13 cellular contexts compared by ENCODE assay signal in the genomic region with DNA sequence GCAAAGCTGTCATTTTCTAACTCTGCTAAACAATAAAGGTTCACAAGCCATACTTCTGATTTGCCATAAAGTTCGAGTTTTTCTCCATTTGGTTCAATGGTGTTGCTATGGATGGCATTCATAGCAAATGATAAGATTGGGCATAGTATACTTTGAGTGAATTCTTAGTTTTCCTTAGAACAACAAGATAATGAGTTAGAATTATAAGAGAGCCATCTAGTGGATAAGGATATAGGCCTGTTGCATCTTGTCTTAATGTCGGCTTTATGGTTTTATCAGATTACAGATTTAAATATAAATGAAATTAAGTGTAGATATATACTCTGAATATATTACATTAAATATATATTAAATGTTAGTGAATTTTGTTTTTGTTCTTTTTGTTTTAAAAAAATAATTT.
DNase-seq lines count a peak whose midpoint lies in the region; ATAC-seq, FAIRE-seq and TF ChIP-seq lines count a peak whose summit lies in the region.
"Had no signal": no experiment of that assay in that cellular context is flagged by ENCODE, and none has a peak within 500 bp of the region (broad histone marks: within the 10 kb centered on the region; RNA-seq: fewer than 3 reads in every experiment).

No MANE protein-coding gene starts in this region.

- no peaks in the 10 kb centered on the region for H3K9me1 ChIP-seq in endothelial cell of umbilical vein (replicated peaks; ENCODE audit: control insufficient read depth, extremely low read depth, insufficient read depth, low read length)

- no peak overlapping the region for H3K4me3 ChIP-seq in endothelial cell of umbilical vein (replicated peaks in 1 of 3; ENCODE audit: insufficient read depth in 1 of 3, low read depth in 1 of 3, low read length in 3 of 3)
- H3K4me3 ChIP-seq: stomach had no signal

- no peak overlapping the region for H3K4me3 Mint-ChIP-seq in T-helper 17 cell

- TF ChIP-seq CTCF in endothelial cell of umbilical vein (IDR thresholded peaks at IDR 0.05; ENCODE audit: extremely low read depth in 1 of 2, insufficient read depth in 1 of 2, low read depth in 1 of 2, low read length in 2 of 2): peak in 1 of 2 donors; percentile 4

- FAIRE-seq in endothelial cell of umbilical vein (lab: Jason Lieb, UNC): peak; percentile 12

- BruUV-seq in endothelial cell of umbilical vein (replicated peaks; lab: Mats Ljungman, UMichigan): no TSS peak

- dilution Hi-C loops in endothelial cell of umbilical vein (cut with MboI; ENCODE audit: extremely low pct_ligation_motif_present, low sequenced_read_pairs): no loop called here

- no peaks in the 10 kb centered on the region for H3K36me3 Mint-ChIP-seq in T-helper 17 cell (ENCODE audit: low read depth)

- no peaks in the 10 kb centered on the region for H3K4me1 ChIP-seq in endothelial cell of umbilical vein (ENCODE audit: control insufficient read depth, extremely low read depth, insufficient read depth, low read length)
- H3K4me1 ChIP-seq: stomach had no signal

- no peaks in the 10 kb centered on the region for H3K36me3 ChIP-seq in endothelial cell of umbilical vein (ENCODE audit: control insufficient read depth in 2 of 2, extremely low read depth in 1 of 2, insufficient read depth in 2 of 2, low read length in 2 of 2)
- H3K36me3 ChIP-seq: stomach had no signal

- H3K27ac ChIP-seq in endothelial cell of umbilical vein (ENCODE audit: insufficient read depth, low read depth, low read length): no peak overlapping the region
- H3K27ac ChIP-seq: stomach had no signal

- H3K27me3 Mint-ChIP-seq in T-helper 17 cell: no peaks in the 10 kb centered on the region

- H3K27ac Mint-ChIP-seq in T-helper 17 cell: no peak overlapping the region

- no peaks in the 10 kb centered on the region for H4K20me1 ChIP-seq in endothelial cell of umbilical vein (replicated peaks; ENCODE audit: control insufficient read depth, extremely low read depth, insufficient read depth, low read length)

- DNase-seq in NCI-H187 treated with DMSO at 0.1 percent for 48 hours (lab: John Stamatoyannopoulos, UW): peak; percentile 4
- no peak for DNase-seq in NCI-H187 (lab: John Stamatoyannopoulos, UW)
- DNase-seq in OCI-M1 (lab: John Stamatoyannopoulos, UW): peak; percentile 26
- peak; percentile 9 for DNase-seq in endothelial cell of umbilical vein (ENCODE audit: low read depth, low spot score)
- DNase-seq in putamen (ENCODE audit: low spot score): peak; percentile 10
- no peak for DNase-seq in HuH-7.5 (ENCODE audit: low spot score)
- no peak for DNase-seq in NCI-H2107 treated with DMSO at 0.1 percent for 48 hours (lab: John Stamatoyannopoulos, UW; ENCODE audit: unreplicated experiment)
- DNase-seq in T-helper 17 cell: no peak
- DNase-seq: amygdala, NCI-H1436 treated with DMSO at 0.1 percent for 48 hours, nucleus accumbens, stomach had no signal

- no peak for ATAC-seq in T-helper 17 cell
- ATAC-seq: left lobe of liver had no signal

- POLR2A ChIA-PET in endothelial cell of umbilical vein (lab: Charles Lee): no interaction called here

- H3K79me2 ChIP-seq in endothelial cell of umbilical vein (ENCODE audit: control insufficient read depth, insufficient read depth, low read length): no peaks in the 10 kb centered on the region

- H3K4me2 ChIP-seq in endothelial cell of umbilical vein (ENCODE audit: insufficient read depth, low read length): no peak overlapping the region

- no peak overlapping the region for H3K9ac ChIP-seq in endothelial cell of umbilical vein (replicated peaks; ENCODE audit: extremely low read depth, insufficient read depth, low read length)

- CTCF ChIA-PET in endothelial cell of umbilical vein (lab: Charles Lee): interaction anchor here (0.7 to 1.4 kb wide), 3 partner anchors 10 to 672 kb away, joined by 3 to 4 read pairs (median 3); no protein-coding TSS in a partner anchor

- no peak overlapping the region for H2AFZ ChIP-seq in endothelial cell of umbilical vein (ENCODE audit: low read depth, low read length)

- no peaks in the 10 kb centered on the region for H3K4me1 Mint-ChIP-seq in T-helper 17 cell

- H3K9me3 ChIP-seq in endothelial cell of umbilical vein (replicated peaks; ENCODE audit: control insufficient read depth, insufficient read depth, low read length) (no peaks in the 10 kb centered on the region), T-helper 17 cell (ENCODE audit: control insufficient read depth, low read length, poor library complexity, severe bottlenecking) (no peaks in the 10 kb centered on the region)
- H3K9me3 ChIP-seq: stomach had no signal

- intact Hi-C loops in endothelial cell of umbilical vein (cut with micrococcal nuclease): loop anchor here (5.0 to 10.0 kb wide), 2 partner anchors 243 to 644 kb away; partner anchors contain the start of gene IL1RAPL1

- no peaks in the 10 kb centered on the region for H3K27me3 ChIP-seq in endothelial cell of umbilical vein (ENCODE audit: control insufficient read depth in 2 of 2, insufficient read depth in 2 of 2, low read length in 2 of 2)
- H3K27me3 ChIP-seq: stomach had no signal

- no peak for TF ChIP-seq POLR2A in endothelial cell of umbilical vein (IDR thresholded peaks at IDR 0.05; ENCODE audit: low read depth, low read length)

TF ChIP-seq in endothelial cell of umbilical vein, 7 proteins besides CTCF, POLR2A, EP300 and RAD21:
- no peak for TF ChIP-seq EZH2 (IDR thresholded peaks at IDR 0.05; ENCODE audit: borderline replicate concordance, low read depth, low read length, severe bottlenecking)
- TF ChIP-seq JUN (IDR thresholded peaks at IDR 0.05; ENCODE audit: borderline replicate concordance, insufficient read depth, insufficient read length, low read depth): no peak
- no peak for TF ChIP-seq GATA2 (IDR thresholded peaks at IDR 0.05; ENCODE audit: insufficient read depth, insufficient read length, low read depth, low read length)
- TF ChIP-seq MYC (IDR thresholded peaks at IDR 0.05; ENCODE audit: low read depth, low read length): no peak
- TF ChIP-seq FOS (IDR thresholded peaks at IDR 0.05; ENCODE audit: borderline replicate concordance, insufficient read depth, low read length): no peak
- no peak for TF ChIP-seq MAX (IDR thresholded peaks at IDR 0.05; ENCODE audit: insufficient read depth, insufficient read length)
- TF ChIP-seq POLR2AphosphoS5 (IDR thresholded peaks at IDR 0.05; ENCODE audit: insufficient read depth, low read depth, low read length): no peak

Comparison
In these comparisons a context has a peak if more than half of its experiments do, and no peak if none do; other contexts are left out.
1. DNase-seq: peak in NCI-H187 treated with DMSO at 0.1 percent for 48 hours (single experiment), OCI-M1 (single experiment), endothelial cell of umbilical vein (single experiment) and putamen (single experiment); none in NCI-H187 (0 of 2), HuH-7.5 (single experiment), NCI-H2107 treated with DMSO at 0.1 percent for 48 hours (single experiment) and T-helper 17 cell (0 of 3).